Comparison of ENCODE assay signal across 21 cellular contexts in the genomic region with DNA sequence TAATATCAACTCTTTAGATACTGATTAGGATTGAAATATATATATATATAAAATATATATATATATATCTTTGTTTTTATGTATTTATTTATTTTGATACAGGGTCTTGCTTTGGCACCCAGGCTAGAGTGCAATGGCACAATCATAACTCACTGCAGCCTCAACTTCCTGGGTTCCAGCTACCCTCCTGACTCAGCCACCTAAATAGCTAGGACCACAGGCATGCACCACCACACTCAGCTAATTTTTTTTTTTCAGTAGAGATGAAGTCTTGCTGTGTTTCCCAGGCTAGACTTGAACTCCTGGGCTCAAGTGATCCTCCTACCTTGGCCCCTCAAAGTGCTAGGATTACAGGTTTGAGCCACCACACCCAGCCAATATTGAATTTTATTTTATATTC. TPM values are rescaled to one million over a fixed set of nuclear protein-coding genes. Genes with fewer than 3 reads are reported as not detected.
DNase-seq lines count a peak whose midpoint lies in the region; FAIRE-seq and TF ChIP-seq lines count a peak whose summit lies in the region.
"Had no signal": no experiment of that assay in that cellular context is flagged by ENCODE, and none has a peak within 500 bp of the region (broad histone marks: within the 10 kb centered on the region; RNA-seq: fewer than 3 reads in every experiment).

No MANE protein-coding gene starts in this region.

- intact Hi-C loops in PC-9 (cut with micrococcal nuclease; ENCODE audit: unreplicated experiment): no loop called here
- intact Hi-C loops in ovary (cut with DNase I): no loop called here

- H3K4me3 ChIP-seq in brain microvascular endothelial cell (ENCODE audit: low read depth, low read length) (no peak overlapping the region), PC-9 (no peak overlapping the region), ovary (no peak overlapping the region), HAP-1 (no peak overlapping the region)
- H3K4me3 ChIP-seq: GM23338 had no signal

- TF ChIP-seq EP300 in ovary (IDR thresholded peaks at IDR 0.05): no peak

- no peak for TF ChIP-seq CTCF in brain microvascular endothelial cell (IDR thresholded peaks at IDR 0.05; ENCODE audit: low read depth, low read length, missing control alignments)
- no peak for TF ChIP-seq CTCF in PC-9 (conservative IDR thresholded peaks at IDR 0.05)
- TF ChIP-seq CTCF in ovary (IDR thresholded peaks at IDR 0.05): no peak

- no TSS peak for BruUV-seq in PC-9 (replicated peaks; lab: Mats Ljungman, UMichigan)

- no peaks in the 10 kb centered on the region for H4K20me1 ChIP-seq in PC-9 (ENCODE audit: insufficient read depth)

- POLR2A ChIA-PET in PC-9 (lab: Charles Lee; ENCODE audit: unreplicated experiment): no interaction called here

- DNase-seq in RCC 7860 (ENCODE audit: low spot score) (peak; percentile 58), brain microvascular endothelial cell (peak; percentile 12), kidney glomerular epithelial cell (lab: John Stamatoyannopoulos, UW) (peak; percentile 27), renal cortical epithelial cell (ENCODE audit: low read depth) (peak; percentile 68), PC-9 (no peak), ovary (no peak), HT-29 (ENCODE audit: low spot score) (no peak), HAP-1 (ENCODE audit: low spot score in 2 of 2) (no peak)
- DNase-seq: C1 segment of cervical spinal cord; Calu3; CD4-positive, alpha-beta memory T cell; COR-L47; DMS53; DMS79 treated with DMSO at 0.1 percent for 48 hours; GF-D8; H9; HFFc6 had no signal

- H3K27ac ChIP-seq in brain microvascular endothelial cell (no peak overlapping the region), PC-9 (no peak overlapping the region), ovary (no peak overlapping the region)

- H3K4me2 ChIP-seq in PC-9: no peak overlapping the region
- H3K4me2 ChIP-seq: GM23338 had no signal

- CTCF ChIA-PET in PC-9 (lab: Charles Lee): no interaction called here

- no peaks in the 10 kb centered on the region for H3K9me3 ChIP-seq in PC-9 (ENCODE audit: insufficient read depth, low read depth)
- no peaks in the 10 kb centered on the region for H3K9me3 ChIP-seq in ovary
- no peaks in the 10 kb centered on the region for H3K9me3 ChIP-seq in HAP-1

- H3K36me3 ChIP-seq in brain microvascular endothelial cell (replicated peaks) (no peaks in the 10 kb centered on the region), PC-9 (ENCODE audit: low read depth) (no peaks in the 10 kb centered on the region), ovary (no peaks in the 10 kb centered on the region), HAP-1 (replicated peaks) (no peaks in the 10 kb centered on the region)

- H3K27me3 ChIP-seq in brain microvascular endothelial cell (replicated peaks): no peaks in the 10 kb centered on the region
- H3K27me3 ChIP-seq in PC-9 (ENCODE audit: insufficient read depth, low read depth): no peaks in the 10 kb centered on the region
- no peaks in the 10 kb centered on the region for H3K27me3 ChIP-seq in ovary
- H3K27me3 ChIP-seq in HAP-1 (ENCODE audit: low read depth): no peaks in the 10 kb centered on the region

- H3K9me2 ChIP-seq in PC-9 (ENCODE audit: insufficient read depth): no peaks in the 10 kb centered on the region

- FAIRE-seq in RCC 7860 (lab: Jason Lieb, UNC): no peak
- FAIRE-seq: GM12891, GM18507 had no signal

- no peaks in the 10 kb centered on the region for H3K4me1 ChIP-seq in PC-9 (replicated peaks; ENCODE audit: insufficient read depth)
- H3K4me1 ChIP-seq in ovary (ENCODE audit: insufficient read depth): no peaks in the 10 kb centered on the region
- no peaks in the 10 kb centered on the region for H3K4me1 ChIP-seq in HAP-1

- in situ Hi-C loops in brain microvascular endothelial cell (cut with HindIII; ENCODE audit: low pct_ligation_motif_present, low sequenced_read_pairs): no loop called here
- in situ Hi-C loops in HAP-1 (cut with MboI; ENCODE audit: low sequenced_read_pairs): no loop called here

- no peaks in the 10 kb centered on the region for H3K79me2 ChIP-seq in PC-9 (ENCODE audit: low read depth)

- no peaks in the 10 kb centered on the region for H3F3A ChIP-seq in PC-9 (ENCODE audit: insufficient read depth, low read depth)

- no peak overlapping the region for H2AFZ ChIP-seq in PC-9
- H2AFZ ChIP-seq: GM23338 had no signal

- TF ChIP-seq POLR2A in ovary (IDR thresholded peaks at IDR 0.05): no peak

RNA-seq across cellular contexts. Expression of a gene that starts 20.6 kb away (rescaled TPM):
- 207 and 416 TPM in 2 replicates for total RNA-seq in renal cortical epithelial cell
- not detected in 2 replicates for total RNA-seq in PC-9 (2021)
- 10 to 100 TPM in 2 of 7 donors, 1 to 10 TPM in 3, under 1 TPM in 2; 0.68 to 19.2 (median 2.5) TPM for total RNA-seq in ovary
- 1 to 10 TPM; 1.4 to 7.0 TPM for polyA plus RNA-seq in ovary
- total RNA-seq in HT-29 (2014; rRNA removed; shearing (Covaris generic)): not detected in 2 replicates
- total RNA-seq: A172; CD4-positive, alpha-beta memory T cell had no signal
- polyA plus RNA-seq: CD4-positive, alpha-beta memory T cell had no signal

Comparison
In these comparisons a context has a peak if more than half of its experiments do, and no peak if none do; other contexts are left out.
1. DNase-seq: peak in RCC 7860 (single experiment), brain microvascular endothelial cell (single experiment), kidney glomerular epithelial cell (single experiment) and renal cortical epithelial cell (single experiment); none in PC-9 (0 of 2), ovary (0 of 5), HT-29 (single experiment) and HAP-1 (0 of 2).
2. RNA of a gene that starts 20.6 kb away (total RNA-seq): 207 to 416 TPM in renal cortical epithelial cell; 0.68 to 19.2 TPM in ovary, not detected in PC-9 and not detected in HT-29; every median in the first group is over 10 times any median in the second.